In genomic region chr17:78127888-78128615, GRCh38 we compare ENCODE assay signal across 8 cellular contexts. TPM values are rescaled to one million over a fixed set of nuclear protein-coding genes. Genes with fewer than 3 reads are reported as not detected.
DNase-seq lines count a peak whose midpoint lies in the region; ATAC-seq, FAIRE-seq and TF ChIP-seq lines count a peak whose summit lies in the region.

No MANE protein-coding gene starts in this region.

- intact Hi-C loops in body of pancreas (cut with DNase I), result no loop called here

- TF ChIP-seq CTCF in DOHH2 (IDR thresholded peaks at IDR 0.05; ENCODE audit: low read depth, low read length, poor library complexity, severe bottlenecking), result no peak
- no peak for TF ChIP-seq CTCF in MM.1S (IDR thresholded peaks at IDR 0.05; ENCODE audit: low read length)
- TF ChIP-seq CTCF in body of pancreas (IDR thresholded peaks at IDR 0.05), result no peak

- peak; percentile 37 for ATAC-seq in body of pancreas
- no peak for ATAC-seq in stimulated activated naive B cell treated with anti-CD40 and anti-IgM and Interleukin-4, amounts not matched to agents 10 μg/mL and 1 μg/mL and 100 μg/mL, for 72 hours (replicated peaks)

- no peak for FAIRE-seq in RCC 7860 (lab: Jason Lieb, UNC)

- H3K4me3 ChIP-seq in DOHH2 (ENCODE audit: low read length), result peak overlapping the region; percentile 95
- peak overlapping the region; percentile 96 for H3K4me3 ChIP-seq in MM.1S (ENCODE audit: low read length)
- peak overlapping the region; percentile 35 to 62 for H3K4me3 ChIP-seq in body of pancreas

- H3K4me3 Mint-ChIP-seq in immature natural killer cell, result peak overlapping the region; percentile 92 to 98 (median 93)
- peak overlapping the region; percentile 95 to 97 for H3K4me3 Mint-ChIP-seq in stimulated activated naive B cell treated with anti-CD40 and anti-IgM and Interleukin-4, amounts not matched to agents 10 μg/mL and 1 μg/mL and 100 μg/mL, for 72 hours

- H3K9me3 Mint-ChIP-seq in immature natural killer cell, result no peaks in the 10 kb centered on the region
- no peaks in the 10 kb centered on the region for H3K9me3 Mint-ChIP-seq in stimulated activated naive B cell treated with anti-CD40 and anti-IgM and Interleukin-4, amounts not matched to agents 10 μg/mL and 1 μg/mL and 100 μg/mL, for 72 hours

- peak overlapping the region; percentile 99 for H3K4me2 ChIP-seq in DOHH2 (ENCODE audit: low read length)
- H3K4me2 ChIP-seq in MM.1S (ENCODE audit: low read depth, low read length), result peak overlapping the region; percentile 88

- peak overlapping the region; percentile 90 for H3K27ac ChIP-seq in DOHH2 (ENCODE audit: low read depth, low read length)
- peak overlapping the region; percentile 73; the same call in 1 of the 2 replicates for H3K27ac ChIP-seq in MM.1S (ENCODE audit: low read length)
- H3K27ac ChIP-seq in body of pancreas, result peak overlapping the region; percentile 69 to 91 (median 83)

- H3K4me1 ChIP-seq in DOHH2 (ENCODE audit: control insufficient read depth, low read length), result peaks cover 83% of the 10 kb centered on the region
- peaks cover 42% of the 10 kb centered on the region for H3K4me1 ChIP-seq in MM.1S (ENCODE audit: low read length)
- H3K4me1 ChIP-seq in body of pancreas, result peaks cover 44% of the 10 kb centered on the region

- H4K20me1 ChIP-seq in DOHH2 (ENCODE audit: control insufficient read depth, insufficient read depth, low read depth, low read length) (no peaks in the 10 kb centered on the region), MM.1S (ENCODE audit: insufficient read depth, low read length) (no peaks in the 10 kb centered on the region)

- H3K27me3 Mint-ChIP-seq in immature natural killer cell (ENCODE audit: low read depth in 3 of 3), result peaks cover 20 to 33% (median 22%) of the 10 kb centered on the region in 3 donors
- no peaks in the 10 kb centered on the region for H3K27me3 Mint-ChIP-seq in stimulated activated naive B cell treated with anti-CD40 and anti-IgM and Interleukin-4, amounts not matched to agents 10 μg/mL and 1 μg/mL and 100 μg/mL, for 72 hours

- peaks cover 90% of the 10 kb centered on the region for H3K79me2 ChIP-seq in DOHH2 (ENCODE audit: control insufficient read depth, low read length)
- peaks cover 81% of the 10 kb centered on the region for H3K79me2 ChIP-seq in MM.1S (ENCODE audit: low read length)

- H3F3A ChIP-seq in DOHH2 (ENCODE audit: control insufficient read depth, insufficient read depth) (peaks cover 17% of the 10 kb centered on the region), MM.1S (ENCODE audit: insufficient read depth, low read length) (peaks cover 28% of the 10 kb centered on the region)

- H3K9me2 ChIP-seq in DOHH2 (replicated peaks; ENCODE audit: control insufficient read depth, low read length) (no peaks in the 10 kb centered on the region), MM.1S (replicated peaks; ENCODE audit: insufficient read depth, low read length) (no peaks in the 10 kb centered on the region)

- DNase-seq in MM.1S (no peak), body of pancreas (peak; percentile 35 to 58 (median 48)), immature natural killer cell (no peak), NOMO-1 treated with DMSO at 0.1 percent for 48 hours (lab: John Stamatoyannopoulos, UW; ENCODE audit: unreplicated experiment) (no peak), RCC 7860 (ENCODE audit: low spot score) (no peak), SIG-M5 treated with dmso at 0.1 percent for 504 hours (lab: John Stamatoyannopoulos, UW; ENCODE audit: unreplicated experiment) (no peak)
- DNase-seq in stimulated activated naive B cell treated with anti-CD40 and anti-IgM and Interleukin-4, amounts not matched to agents 10 μg/mL and 1 μg/mL and 100 μg/mL, for 72 hours, result no peak

- peaks cover 45 to 52% of the 10 kb centered on the region in 2 donors for H3K4me1 Mint-ChIP-seq in immature natural killer cell
- peaks cover 66 to 86% of the 10 kb centered on the region in 2 donors for H3K4me1 Mint-ChIP-seq in stimulated activated naive B cell treated with anti-CD40 and anti-IgM and Interleukin-4, amounts not matched to agents 10 μg/mL and 1 μg/mL and 100 μg/mL, for 72 hours

- peak overlapping the region; percentile 93 for H3K9ac ChIP-seq in MM.1S (ENCODE audit: low read length)

- H2AFZ ChIP-seq in MM.1S (ENCODE audit: low read length), result peak overlapping the region; percentile 32; the same call in 1 of the 2 replicates

- peaks cover 3 to 13% (median 5%) of the 10 kb centered on the region in 3 donors for H3K36me3 Mint-ChIP-seq in immature natural killer cell
- H3K36me3 Mint-ChIP-seq in stimulated activated naive B cell treated with anti-CD40 and anti-IgM and Interleukin-4, amounts not matched to agents 10 μg/mL and 1 μg/mL and 100 μg/mL, for 72 hours, result peaks cover 63 to 81% of the 10 kb centered on the region in 2 donors

- TF ChIP-seq POLR2A in body of pancreas (IDR thresholded peaks at IDR 0.05), result peak in 1 of 3 donors; percentile 88

- H3K27ac Mint-ChIP-seq in immature natural killer cell, result peak overlapping the region; percentile 89 to 96 (median 94)
- peak overlapping the region; percentile 98 for H3K27ac Mint-ChIP-seq in stimulated activated naive B cell treated with anti-CD40 and anti-IgM and Interleukin-4, amounts not matched to agents 10 μg/mL and 1 μg/mL and 100 μg/mL, for 72 hours

- H3K27me3 ChIP-seq in DOHH2 (ENCODE audit: control insufficient read depth, low read length) (no peaks in the 10 kb centered on the region), MM.1S (replicated peaks; ENCODE audit: insufficient read depth, low read length) (no peaks in the 10 kb centered on the region), body of pancreas (no peaks in the 10 kb centered on the region)

- H3K36me3 ChIP-seq in DOHH2 (ENCODE audit: control insufficient read depth, low read length) (peaks cover 69% of the 10 kb centered on the region), MM.1S (replicated peaks; ENCODE audit: insufficient read depth, low read length) (peaks cover 1% of the 10 kb centered on the region; the same call in 1 of the 2 replicates), body of pancreas (replicated peaks in 1 of 2; ENCODE audit: insufficient read depth in 1 of 2, low read depth in 2 of 2) (peaks cover 0 to 2% of the 10 kb centered on the region in 2 donors)

- no peaks in the 10 kb centered on the region for H3K9me3 ChIP-seq in DOHH2 (ENCODE audit: control insufficient read depth, insufficient read depth, low read length)
- H3K9me3 ChIP-seq in MM.1S (replicated peaks; ENCODE audit: insufficient read depth, low read length), result no peaks in the 10 kb centered on the region
- H3K9me3 ChIP-seq in body of pancreas, result no peaks in the 10 kb centered on the region

- WGBS in body of pancreas, 2 donors, result 1% methylated on average over 37 of the region's 46 CpGs; no CpG with 5 or more reads in 1 of the 2 donors

RNA-seq across cellular contexts. Expression of gene TMC6, which starts 0.5 kb away (rescaled TPM):
- total RNA-seq in body of pancreas, result 10 to 100 TPM; 21.0 to 32.3 TPM
- 100 to 1,000 TPM; 194 to 262 (median 203) TPM for polyA plus RNA-seq in immature natural killer cell

RNA-seq across cellular contexts. Expression of gene TMC8, which starts 2.5 kb away (rescaled TPM):
- total RNA-seq in body of pancreas, result 1 to 10 TPM; 1.6 to 3.3 TPM
- 100 to 1,000 TPM in 1 of 3 donors, 10 to 100 TPM in 2; 55.2 to 170 (median 58.2) TPM for polyA plus RNA-seq in immature natural killer cell

RNA-seq across cellular contexts. Expression of gene C17orf99, which starts 18.1 kb away (rescaled TPM):
- not detected for total RNA-seq in body of pancreas
- polyA plus RNA-seq in immature natural killer cell, result not detected

RNA-seq across cellular contexts. Expression of gene SYNGR2, which starts 40.3 kb away (rescaled TPM):
- total RNA-seq in body of pancreas, result 10 to 100 TPM; 68.6 to 86.4 TPM
- 100 to 1,000 TPM; 113 to 230 (median 132) TPM for polyA plus RNA-seq in immature natural killer cell

RNA-seq across cellular contexts. Expression of gene TK1, which starts 58.8 kb away (rescaled TPM):
- 1 to 10 TPM in 1 of 2 donors, under 1 TPM in 1; 0.66 to 4.9 TPM for total RNA-seq in body of pancreas
- polyA plus RNA-seq in immature natural killer cell, result 10 to 100 TPM; 11.3 to 19.7 (median 13.1) TPM

Comparison
In these comparisons a context has a peak if more than half of its experiments do, and no peak if none do; other contexts are left out.
1. DNase-seq: peak in body of pancreas (4 of 4); none in MM.1S (single experiment), immature natural killer cell (0 of 3), stimulated activated naive B cell treated with anti-CD40 and anti-IgM and Interleukin-4, amounts not matched to agents 10 μg/mL and 1 μg/mL and 100 μg/mL, for 72 hours (single experiment), NOMO-1 treated with DMSO at 0.1 percent for 48 hours (single experiment), RCC 7860 (single experiment) and SIG-M5 treated with dmso at 0.1 percent for 504 hours (single experiment).
2. Peak in every context shown above with its lines, with median percentiles within 50 percentile points of each other: H3K27ac ChIP-seq and H3K4me3 ChIP-seq.